In the genomic region with DNA sequence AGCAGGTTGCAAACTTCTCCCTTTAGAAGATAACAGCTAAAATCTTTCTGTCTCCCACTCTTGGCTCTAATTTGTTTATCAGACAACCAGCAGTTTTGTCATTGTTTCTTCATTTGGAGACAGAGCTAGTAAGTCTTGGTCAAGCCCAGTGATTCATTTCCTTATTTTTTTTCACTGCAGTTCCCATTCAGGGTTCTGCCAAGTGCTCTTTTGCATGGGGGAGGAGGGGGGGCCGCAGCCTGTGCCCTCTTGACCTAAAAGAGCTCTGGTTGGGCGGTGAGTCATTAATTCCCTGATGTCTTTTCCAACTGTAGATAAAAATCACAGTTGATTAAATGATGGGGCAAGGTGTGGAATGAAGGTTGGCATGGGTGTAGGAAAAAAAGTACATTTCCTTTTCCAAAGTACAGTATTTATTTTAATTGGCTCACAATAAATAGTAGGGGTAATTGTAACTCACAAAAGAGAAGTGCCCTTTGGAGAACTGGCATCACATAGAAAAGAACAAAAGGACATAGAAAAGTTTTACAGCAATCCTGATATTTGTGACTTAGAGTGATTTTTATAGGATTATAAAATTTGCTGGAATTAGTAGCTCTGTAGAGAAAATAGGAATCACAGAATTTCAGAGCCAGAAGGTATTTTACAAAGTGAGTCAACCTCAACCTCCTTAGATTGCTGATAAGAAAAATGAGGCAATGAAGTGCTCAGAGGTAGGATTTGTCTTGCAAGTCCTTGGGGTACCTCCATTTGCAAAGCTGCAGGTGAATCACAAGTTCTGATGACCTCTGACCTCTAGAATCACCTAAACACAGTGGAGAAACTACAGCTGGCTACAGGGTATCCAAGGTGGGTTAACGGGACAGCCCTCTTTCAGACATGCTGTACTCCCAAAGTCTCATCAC, we compare ENCODE assay signal across 2 cellular contexts.
TF ChIP-seq lines count a peak whose summit lies in the region.

No MANE protein-coding gene starts in this region.

TF ChIP-seq in HCT116, 20 proteins besides CTCF, POLR2A, EP300 and RAD21 (continued from another document):
- TF ChIP-seq, protein P1, sequence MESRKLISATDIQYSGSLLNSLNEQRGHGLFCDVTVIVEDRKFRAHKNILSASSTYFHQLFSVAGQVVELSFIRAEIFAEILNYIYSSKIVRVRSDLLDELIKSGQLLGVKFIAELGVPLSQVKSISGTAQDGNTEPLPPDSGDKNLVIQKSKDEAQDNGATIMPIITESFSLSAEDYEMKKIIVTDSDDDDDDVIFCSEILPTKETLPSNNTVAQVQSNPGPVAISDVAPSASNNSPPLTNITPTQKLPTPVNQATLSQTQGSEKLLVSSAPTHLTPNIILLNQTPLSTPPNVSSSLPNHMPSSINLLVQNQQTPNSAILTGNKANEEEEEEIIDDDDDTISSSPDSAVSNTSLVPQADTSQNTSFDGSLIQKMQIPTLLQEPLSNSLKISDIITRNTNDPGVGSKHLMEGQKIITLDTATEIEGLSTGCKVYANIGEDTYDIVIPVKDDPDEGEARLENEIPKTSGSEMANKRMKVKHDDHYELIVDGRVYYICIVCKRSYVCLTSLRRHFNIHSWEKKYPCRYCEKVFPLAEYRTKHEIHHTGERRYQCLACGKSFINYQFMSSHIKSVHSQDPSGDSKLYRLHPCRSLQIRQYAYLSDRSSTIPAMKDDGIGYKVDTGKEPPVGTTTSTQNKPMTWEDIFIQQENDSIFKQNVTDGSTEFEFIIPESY (IDR thresholded peaks at IDR 0.05; ENCODE audit: extremely low read depth, insufficient replicate concordance, low read length), result peak; percentile 67
- TF ChIP-seq, protein P2, sequence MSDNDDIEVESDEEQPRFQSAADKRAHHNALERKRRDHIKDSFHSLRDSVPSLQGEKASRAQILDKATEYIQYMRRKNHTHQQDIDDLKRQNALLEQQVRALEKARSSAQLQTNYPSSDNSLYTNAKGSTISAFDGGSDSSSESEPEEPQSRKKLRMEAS (IDR thresholded peaks at IDR 0.05), result no peak
- TF ChIP-seq YY1 (IDR thresholded peaks at IDR 0.05; ENCODE audit: extremely low read depth, insufficient replicate concordance, low read depth, low read length), result peak; percentile 77
- TF ChIP-seq TCF7L2 (IDR thresholded peaks at IDR 0.05; ENCODE audit: borderline replicate concordance, extremely low read depth, insufficient read depth, insufficient read length), result peak; percentile 53
- peak; percentile 51 for TF ChIP-seq POLR2AphosphoS5 (IDR thresholded peaks at IDR 0.05; ENCODE audit: low read depth, low read length)

TF ChIP-seq in H1, 55 proteins besides CTCF, POLR2A, EP300 and RAD21 (continued from another document):
- no peak for TF ChIP-seq POU5F1 (IDR thresholded peaks at IDR 0.05; ENCODE audit: low read depth, low read length)
- no peak for TF ChIP-seq HDAC6 (IDR thresholded peaks at IDR 0.05; ENCODE audit: low read depth, low read length)
- TF ChIP-seq TAF1 (IDR thresholded peaks at IDR 0.05; ENCODE audit: low read depth, low read length), result no peak
- TF ChIP-seq PHF8 (conservative IDR thresholded peaks at IDR 0.05; ENCODE audit: low read depth, low read length), result no peak
- TF ChIP-seq NANOG (IDR thresholded peaks at IDR 0.05; ENCODE audit: insufficient read depth, low read depth, low read length, poor library complexity, severe bottlenecking), result no peak
- TF ChIP-seq GTF2F1 (IDR thresholded peaks at IDR 0.05; ENCODE audit: borderline replicate concordance, low read depth, low read length), result no peak
- TF ChIP-seq, protein P3, sequence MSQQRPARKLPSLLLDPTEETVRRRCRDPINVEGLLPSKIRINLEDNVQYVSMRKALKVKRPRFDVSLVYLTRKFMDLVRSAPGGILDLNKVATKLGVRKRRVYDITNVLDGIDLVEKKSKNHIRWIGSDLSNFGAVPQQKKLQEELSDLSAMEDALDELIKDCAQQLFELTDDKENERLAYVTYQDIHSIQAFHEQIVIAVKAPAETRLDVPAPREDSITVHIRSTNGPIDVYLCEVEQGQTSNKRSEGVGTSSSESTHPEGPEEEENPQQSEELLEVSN (IDR thresholded peaks at IDR 0.05), result no peak
- TF ChIP-seq HDAC2 (IDR thresholded peaks at IDR 0.05; ENCODE audit: borderline replicate concordance in 1 of 2, low read depth in 2 of 2, low read length in 2 of 2), result no peak
- no peak for TF ChIP-seq SAP30 (IDR thresholded peaks at IDR 0.05; ENCODE audit: insufficient read depth, insufficient replicate concordance, low read length)
- no peak for TF ChIP-seq KDM5A (IDR thresholded peaks at IDR 0.05; ENCODE audit: low read length)
- no peak for TF ChIP-seq ZNF274 (IDR thresholded peaks at IDR 0.05; ENCODE audit: borderline replicate concordance, extremely low read depth, low read length)
- no peak for TF ChIP-seq SIX5 (IDR thresholded peaks at IDR 0.05; ENCODE audit: low read depth, low read length)
- TF ChIP-seq CREB1 (IDR thresholded peaks at IDR 0.05), result no peak
- no peak for TF ChIP-seq NRF1 (IDR thresholded peaks at IDR 0.05; ENCODE audit: low read depth, low read length)
TF ChIP-seq in H1: peak in this region for 0.
